ENCODE assay signal across 9 cellular contexts in genomic region chr6:149140910-149141290, GRCh38.
DNase-seq lines count a peak whose midpoint lies in the region; ATAC-seq and TF ChIP-seq lines count a peak whose summit lies in the region.
"Had no signal": no experiment of that assay in that cellular context is flagged by ENCODE, and none has a peak within 500 bp of the region (broad histone marks: within the 10 kb centered on the region; RNA-seq: fewer than 3 reads in every experiment).

No MANE protein-coding gene starts in this region.

- H3K36me3 ChIP-seq in endodermal cell (ENCODE audit: control insufficient read depth, insufficient read depth, low read length) (no peaks in the 10 kb centered on the region), left lung (no peaks in the 10 kb centered on the region)
- H3K36me3 ChIP-seq: SJSA1 had no signal

- peak overlapping the region; percentile 75 for H3K4me3 Mint-ChIP-seq in activated T-cell treated with anti-CD3 and anti-CD28 coated beads, Interleukin-2, amount 50 U/mL, for 24 hours
- H3K4me3 Mint-ChIP-seq in activated T-helper 2 cell treated with anti-CD3 and anti-CD28 coated beads, Interferon-gamma antibody, Interleukin-2, Interleukin-4, amounts not matched to agents 10 μg/mL and 5 μg/mL and 100 μg/mL, durations not matched to agents 14 hours and 24 hours and 36 hours (ENCODE audit: low read depth), result peak overlapping the region; percentile 84
- H3K4me3 Mint-ChIP-seq in stimulated activated naive CD8-positive, alpha-beta T cell treated with anti-CD3 and anti-CD28 coated beads, Interleukin-15, amount 100 ng/mL, for 72 hours, result peak overlapping the region; percentile 75 to 80
- H3K4me3 Mint-ChIP-seq in endodermal cell, result no peak overlapping the region
- no peak overlapping the region for H3K4me3 Mint-ChIP-seq in glutamatergic neuron (ENCODE audit: unreplicated experiment)

- DNase-seq in activated T-cell treated with anti-CD3 and anti-CD28 coated beads, Interleukin-2, amount 50 U/mL, for 24 hours, result no peak
- DNase-seq in activated T-cell treated with anti-CD3 and anti-CD28 coated beads for 4 hours, result no peak
- no peak for DNase-seq in activated T-helper 2 cell treated with anti-CD3 and anti-CD28 coated beads, Interferon-gamma antibody, Interleukin-2, Interleukin-4, amounts not matched to agents 10 μg/mL and 5 μg/mL and 100 μg/mL, durations not matched to agents 14 hours and 24 hours and 36 hours (ENCODE audit: low spot score)
- peak in 1 of 2 donors; percentile 31 for DNase-seq in stimulated activated naive CD8-positive, alpha-beta T cell treated with anti-CD3 and anti-CD28 coated beads, Interleukin-15, amount 100 ng/mL, for 72 hours
- DNase-seq in endodermal cell, result no peak
- no peak for DNase-seq in glutamatergic neuron
- no peak for DNase-seq in left lung

- H3K27me3 ChIP-seq in endodermal cell (ENCODE audit: control insufficient read depth, insufficient read depth, low read length, poor library complexity, severe bottlenecking) (no peaks in the 10 kb centered on the region), left lung (no peaks in the 10 kb centered on the region)
- H3K27me3 ChIP-seq: SJSA1 had no signal

- H3K4me1 ChIP-seq in endodermal cell (ENCODE audit: control insufficient read depth, insufficient read depth, low read length) (no peaks in the 10 kb centered on the region), left lung (no peaks in the 10 kb centered on the region)
- H3K4me1 ChIP-seq: SJSA1 had no signal

- intact Hi-C loops in activated T-helper 2 cell treated with anti-CD3 and anti-CD28 coated beads, Interferon-gamma antibody, Interleukin-2, Interleukin-4, amounts not matched to agents 10 μg/mL and 5 μg/mL and 100 μg/mL, durations not matched to agents 14 hours and 24 hours and 36 hours (cut with micrococcal nuclease), result loop anchor here (1.0 to 5.0 kb wide), 8 partner anchors 7 to 356 kb away; partner anchors contain the start of gene TAB2
- intact Hi-C loops in left lung (cut with DNase I), result no loop called here

- no peaks in the 10 kb centered on the region for H3K27me3 Mint-ChIP-seq in activated T-cell treated with anti-CD3 and anti-CD28 coated beads, Interleukin-2, amount 50 U/mL, for 24 hours
- H3K27me3 Mint-ChIP-seq in activated T-helper 2 cell treated with anti-CD3 and anti-CD28 coated beads, Interferon-gamma antibody, Interleukin-2, Interleukin-4, amounts not matched to agents 10 μg/mL and 5 μg/mL and 100 μg/mL, durations not matched to agents 14 hours and 24 hours and 36 hours (ENCODE audit: low read depth), result no peaks in the 10 kb centered on the region
- H3K27me3 Mint-ChIP-seq in stimulated activated naive CD8-positive, alpha-beta T cell treated with anti-CD3 and anti-CD28 coated beads, Interleukin-15, amount 100 ng/mL, for 72 hours, result no peaks in the 10 kb centered on the region
- no peaks in the 10 kb centered on the region for H3K27me3 Mint-ChIP-seq in endodermal cell (ENCODE audit: insufficient read depth)
- no peaks in the 10 kb centered on the region for H3K27me3 Mint-ChIP-seq in glutamatergic neuron (ENCODE audit: unreplicated experiment)

- H3K27ac ChIP-seq in endodermal cell (ENCODE audit: low read depth, low read length) (no peak overlapping the region), left lung (no peak overlapping the region)
- H3K27ac ChIP-seq: SJSA1 had no signal

- H3K27ac Mint-ChIP-seq in activated T-cell treated with anti-CD3 and anti-CD28 coated beads, Interleukin-2, amount 50 U/mL, for 24 hours, result peak overlapping the region; percentile 98
- H3K27ac Mint-ChIP-seq in activated T-helper 2 cell treated with anti-CD3 and anti-CD28 coated beads, Interferon-gamma antibody, Interleukin-2, Interleukin-4, amounts not matched to agents 10 μg/mL and 5 μg/mL and 100 μg/mL, durations not matched to agents 14 hours and 24 hours and 36 hours, result peak overlapping the region; percentile 100
- H3K27ac Mint-ChIP-seq in stimulated activated naive CD8-positive, alpha-beta T cell treated with anti-CD3 and anti-CD28 coated beads, Interleukin-15, amount 100 ng/mL, for 72 hours, result peak overlapping the region; percentile 97
- H3K27ac Mint-ChIP-seq in endodermal cell (no peak overlapping the region), glutamatergic neuron (ENCODE audit: unreplicated experiment) (no peak overlapping the region)

- peaks cover 41% of the 10 kb centered on the region for H3K36me3 Mint-ChIP-seq in activated T-cell treated with anti-CD3 and anti-CD28 coated beads, Interleukin-2, amount 50 U/mL, for 24 hours (ENCODE audit: low read depth)
- peaks cover 54% of the 10 kb centered on the region for H3K36me3 Mint-ChIP-seq in activated T-helper 2 cell treated with anti-CD3 and anti-CD28 coated beads, Interferon-gamma antibody, Interleukin-2, Interleukin-4, amounts not matched to agents 10 μg/mL and 5 μg/mL and 100 μg/mL, durations not matched to agents 14 hours and 24 hours and 36 hours (ENCODE audit: low read depth)
- H3K36me3 Mint-ChIP-seq in endodermal cell (ENCODE audit: low read depth) (no peaks in the 10 kb centered on the region), glutamatergic neuron (ENCODE audit: unreplicated experiment) (no peaks in the 10 kb centered on the region)

- peaks cover 54% of the 10 kb centered on the region for H3K4me1 Mint-ChIP-seq in activated T-cell treated with anti-CD3 and anti-CD28 coated beads, Interleukin-2, amount 50 U/mL, for 24 hours (ENCODE audit: low read depth)
- peaks cover 49% of the 10 kb centered on the region for H3K4me1 Mint-ChIP-seq in activated T-helper 2 cell treated with anti-CD3 and anti-CD28 coated beads, Interferon-gamma antibody, Interleukin-2, Interleukin-4, amounts not matched to agents 10 μg/mL and 5 μg/mL and 100 μg/mL, durations not matched to agents 14 hours and 24 hours and 36 hours (ENCODE audit: low read depth)
- H3K4me1 Mint-ChIP-seq in stimulated activated naive CD8-positive, alpha-beta T cell treated with anti-CD3 and anti-CD28 coated beads, Interleukin-15, amount 100 ng/mL, for 72 hours, result peaks cover 45% of the 10 kb centered on the region
- H3K4me1 Mint-ChIP-seq in endodermal cell (peaks cover 7% of the 10 kb centered on the region), glutamatergic neuron (ENCODE audit: low read depth, unreplicated experiment) (no peaks in the 10 kb centered on the region)

- H3K9me3 ChIP-seq in endodermal cell (ENCODE audit: control insufficient read depth, low read length) (no peaks in the 10 kb centered on the region), left lung (no peaks in the 10 kb centered on the region)
- H3K9me3 ChIP-seq: SJSA1 had no signal

- peaks cover 9% of the 10 kb centered on the region for H3K9me3 Mint-ChIP-seq in activated T-cell treated with anti-CD3 and anti-CD28 coated beads, Interleukin-2, amount 50 U/mL, for 24 hours
- peaks cover 24% of the 10 kb centered on the region for H3K9me3 Mint-ChIP-seq in activated T-helper 2 cell treated with anti-CD3 and anti-CD28 coated beads, Interferon-gamma antibody, Interleukin-2, Interleukin-4, amounts not matched to agents 10 μg/mL and 5 μg/mL and 100 μg/mL, durations not matched to agents 14 hours and 24 hours and 36 hours
- peaks cover 2 to 15% of the 10 kb centered on the region in 2 donors for H3K9me3 Mint-ChIP-seq in stimulated activated naive CD8-positive, alpha-beta T cell treated with anti-CD3 and anti-CD28 coated beads, Interleukin-15, amount 100 ng/mL, for 72 hours
- H3K9me3 Mint-ChIP-seq in endodermal cell (peaks cover 2% of the 10 kb centered on the region), glutamatergic neuron (ENCODE audit: unreplicated experiment) (no peaks in the 10 kb centered on the region)

- TF ChIP-seq CTCF in endodermal cell (conservative IDR thresholded peaks at IDR 0.05) (no peak), glutamatergic neuron (IDR thresholded peaks at IDR 0.05; ENCODE audit: partially characterized antibody, unreplicated experiment) (no peak), left lung (IDR thresholded peaks at IDR 0.05) (no peak)

- ATAC-seq in HG02885 (IDR thresholded peaks at IDR 0.05; ENCODE audit: poor library complexity, unreplicated experiment) (peak; percentile 62), left lung (no peak)
- ATAC-seq in stimulated activated naive CD8-positive, alpha-beta T cell treated with anti-CD3 and anti-CD28 coated beads, Interleukin-15, amount 100 ng/mL, for 72 hours, result peak; percentile 75

- no peak overlapping the region for H3K9ac ChIP-seq in endodermal cell (ENCODE audit: extremely low read depth, low read length, poor library complexity, severe bottlenecking)

- WGBS in endodermal cell (ENCODE audit: insufficient coverage in 1 of 2, insufficient read length in 1 of 2), 2 experiments, result 92 to 100% methylated on average over 1 of the region's 1 CpG

- H3K4me3 ChIP-seq in endodermal cell (ENCODE audit: low read length) (no peak overlapping the region), left lung (no peak overlapping the region)
- H3K4me3 ChIP-seq: SJSA1 had no signal

Comparison
In these comparisons a context has a peak if more than half of its experiments do, and no peak if none do; other contexts are left out.
1. H3K27ac Mint-ChIP-seq: peak in activated T-cell treated with anti-CD3 and anti-CD28 coated beads, Interleukin-2, amount 50 U/mL, for 24 hours (single experiment), activated T-helper 2 cell treated with anti-CD3 and anti-CD28 coated beads, Interferon-gamma antibody, Interleukin-2, Interleukin-4, amounts not matched to agents 10 μg/mL and 5 μg/mL and 100 μg/mL, durations not matched to agents 14 hours and 24 hours and 36 hours (single experiment) and stimulated activated naive CD8-positive, alpha-beta T cell treated with anti-CD3 and anti-CD28 coated beads, Interleukin-15, amount 100 ng/mL, for 72 hours (2 of 2); none in endodermal cell (single experiment) and glutamatergic neuron (single experiment).
2. H3K4me3 Mint-ChIP-seq: peak in activated T-cell treated with anti-CD3 and anti-CD28 coated beads, Interleukin-2, amount 50 U/mL, for 24 hours (single experiment), activated T-helper 2 cell treated with anti-CD3 and anti-CD28 coated beads, Interferon-gamma antibody, Interleukin-2, Interleukin-4, amounts not matched to agents 10 μg/mL and 5 μg/mL and 100 μg/mL, durations not matched to agents 14 hours and 24 hours and 36 hours (single experiment) and stimulated activated naive CD8-positive, alpha-beta T cell treated with anti-CD3 and anti-CD28 coated beads, Interleukin-15, amount 100 ng/mL, for 72 hours (2 of 2); none in endodermal cell (single experiment) and glutamatergic neuron (single experiment).